ENCODE assay signal across 15 cellular contexts in the genomic region with DNA sequence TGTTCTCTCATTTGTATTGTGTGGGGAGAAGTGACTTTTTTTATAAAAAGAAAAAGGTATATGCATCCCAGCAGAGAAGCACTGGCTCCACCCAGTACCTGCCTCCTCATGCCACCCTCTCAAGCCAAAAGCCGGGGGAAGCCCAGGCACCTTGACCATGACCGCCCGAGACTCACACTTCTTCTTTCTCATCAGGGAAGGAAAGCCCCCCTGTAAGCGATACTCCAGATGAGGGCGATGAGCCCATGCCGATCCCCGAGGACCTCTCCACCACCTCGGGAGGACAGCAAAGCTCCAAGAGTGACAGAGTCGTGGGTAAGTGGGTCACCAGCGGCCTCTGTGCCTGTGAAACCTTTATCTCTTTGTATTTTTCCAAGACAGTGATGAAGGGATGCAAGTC. TPM values are rescaled to one million over a fixed set of nuclear protein-coding genes. Genes with fewer than 3 reads are reported as not detected.
DNase-seq lines count a peak whose midpoint lies in the region; ATAC-seq and TF ChIP-seq lines count a peak whose summit lies in the region.
"Had no signal": no experiment of that assay in that cellular context is flagged by ENCODE, and none has a peak within 500 bp of the region (broad histone marks: within the 10 kb centered on the region; RNA-seq: fewer than 3 reads in every experiment).

No MANE protein-coding gene starts in this region.

- no peak for DNase-seq in mucosa of descending colon
- no peak for DNase-seq in Ammon's horn (ENCODE audit: low spot score)
- DNase-seq in cortex of kidney (lab: John Stamatoyannopoulos, UW) = no peak
- no peak for DNase-seq in NCI-H1092 (lab: John Stamatoyannopoulos, UW)
- DNase-seq: activated T-cell treated with anti-CD3 and anti-CD28 coated beads, Interleukin-2, amount 50 U/mL, for 1 hour; caudate nucleus; DMS153; NCI-H1930; nephron progenitor cell; OCI-M1; T1000 had no signal

- no peaks in the 10 kb centered on the region for H3K36me3 ChIP-seq in mucosa of descending colon (ENCODE audit: low read depth)

- no peaks in the 10 kb centered on the region for H3K9me3 ChIP-seq in mucosa of descending colon

- intact Hi-C loops in mucosa of descending colon (cut with DNase I, micrococcal nuclease) = no loop called here

- ATAC-seq in GM18861 (IDR thresholded peaks at IDR 0.05; ENCODE audit: unreplicated experiment) = peak; percentile 28
- peak; percentile 42 for ATAC-seq in GM21423 (IDR thresholded peaks at IDR 0.05; ENCODE audit: unreplicated experiment)
- ATAC-seq in HG03432 (IDR thresholded peaks at IDR 0.05; ENCODE audit: unreplicated experiment) = peak; percentile 49
- ATAC-seq in mucosa of descending colon = peak; percentile 29

- no peak overlapping the region for H3K4me3 ChIP-seq in mucosa of descending colon
- H3K4me3 ChIP-seq: skin epidermis had no signal

- no peak for TF ChIP-seq CTCF in mucosa of descending colon (IDR thresholded peaks at IDR 0.05)

- no peaks in the 10 kb centered on the region for H3K4me1 ChIP-seq in mucosa of descending colon (ENCODE audit: low read depth)

RNA-seq across cellular contexts. Expression of a gene that starts 22.9 kb away (rescaled TPM):
- 10 to 100 TPM in 1 of 3 donors, 1 to 10 TPM in 2; 7.8 to 14.9 (median 8.8) TPM for total RNA-seq in mucosa of descending colon
